ENCODE assay signal across 14 cellular contexts in genomic region chr13:40181203-40181845, GRCh38.
DNase-seq lines count a peak whose midpoint lies in the region; ATAC-seq, FAIRE-seq and TF ChIP-seq lines count a peak whose summit lies in the region.
"Had no signal": no experiment of that assay in that cellular context is flagged by ENCODE, and none has a peak within 500 bp of the region (broad histone marks: within the 10 kb centered on the region; RNA-seq: fewer than 3 reads in every experiment).

No MANE protein-coding gene starts in this region.

- H3K4me1 ChIP-seq in lung (ENCODE audit: control insufficient read depth in 2 of 2, insufficient read depth in 2 of 2, low read length in 2 of 2), result peaks cover 0 to 3% of the 10 kb centered on the region in 2 donors
- H3K4me1 ChIP-seq: sigmoid colon had no signal

- H3K27ac ChIP-seq in lung (ENCODE audit: low read depth in 1 of 2, low read length in 1 of 2), result no peak overlapping the region
- H3K27ac ChIP-seq in CD4-positive, alpha-beta T cell (ENCODE audit: low read depth, low read length), result no peak overlapping the region
- H3K27ac ChIP-seq: sigmoid colon, thoracic aorta had no signal

- H3K36me3 Mint-ChIP-seq in activated T-cell treated with anti-CD3 and anti-CD28 coated beads, Interleukin-2, amount 50 U/mL, for 24 hours (ENCODE audit: low read depth), result no peaks in the 10 kb centered on the region
- H3K36me3 Mint-ChIP-seq in CD4-positive, alpha-beta T cell (ENCODE audit: low read depth), result no peaks in the 10 kb centered on the region

- H3K27me3 ChIP-seq in bronchial epithelial cell (ENCODE audit: control insufficient read depth, insufficient read depth, low read length), result no peaks in the 10 kb centered on the region
- H3K27me3 ChIP-seq in lung (ENCODE audit: control insufficient read depth, insufficient read depth), result no peaks in the 10 kb centered on the region
- H3K27me3 ChIP-seq in CD4-positive, alpha-beta T cell (ENCODE audit: control insufficient read depth, insufficient read depth, low read length), result no peaks in the 10 kb centered on the region
- H3K27me3 ChIP-seq: sigmoid colon had no signal

- H3K4me1 Mint-ChIP-seq in activated T-cell treated with anti-CD3 and anti-CD28 coated beads, Interleukin-2, amount 50 U/mL, for 24 hours (ENCODE audit: low read depth), result peaks cover 68% of the 10 kb centered on the region
- H3K4me1 Mint-ChIP-seq in CD4-positive, alpha-beta T cell (ENCODE audit: low read depth), result peaks cover 74% of the 10 kb centered on the region

- intact Hi-C loops in CD4-positive, alpha-beta T cell (cut with DNase I, micrococcal nuclease), result no loop called here

- TF ChIP-seq CTCF in bronchial epithelial cell (IDR thresholded peaks at IDR 0.05; ENCODE audit: insufficient read depth, low read length, severe bottlenecking), result no peak
- TF ChIP-seq CTCF in lung (IDR thresholded peaks at IDR 0.05; ENCODE audit: control extremely low read depth, extremely low read depth), result no peak
- TF ChIP-seq CTCF in CD4-positive, alpha-beta T cell (IDR thresholded peaks at IDR 0.05), result no peak

- CTCF ChIA-PET in CD4-positive, alpha-beta T cell (lab: Charles Lee), result no interaction called here

- 83 to 96% methylated on average over 4 of the region's 4 CpGs for WGBS in lung, 2 donors

- no peak overlapping the region for H3K4me3 Mint-ChIP-seq in activated T-cell treated with anti-CD3 and anti-CD28 coated beads, Interleukin-2, amount 50 U/mL, for 24 hours
- no peak overlapping the region for H3K4me3 Mint-ChIP-seq in CD4-positive, alpha-beta T cell
- H3K4me3 Mint-ChIP-seq: CD8-positive, alpha-beta memory T cell had no signal

- H3K9me3 ChIP-seq in lung (ENCODE audit: control insufficient read depth in 2 of 2, insufficient read depth in 1 of 2, low read length in 1 of 2), result peaks cover 0 to 2% of the 10 kb centered on the region in 2 donors
- no peaks in the 10 kb centered on the region for H3K9me3 ChIP-seq in CD4-positive, alpha-beta T cell (ENCODE audit: control insufficient read depth, low read length)
- H3K9me3 ChIP-seq: sigmoid colon, thoracic aorta had no signal

- no peak overlapping the region for H3K27ac Mint-ChIP-seq in activated T-cell treated with anti-CD3 and anti-CD28 coated beads, Interleukin-2, amount 50 U/mL, for 24 hours
- no peak overlapping the region for H3K27ac Mint-ChIP-seq in CD4-positive, alpha-beta T cell
- H3K27ac Mint-ChIP-seq: CD8-positive, alpha-beta memory T cell had no signal

- ATAC-seq in lung (ENCODE audit: insufficient read depth, low FRiP score), result peak; percentile 41
- no peak for ATAC-seq in CD4-positive, alpha-beta T cell (ENCODE audit: poor library complexity)

- in situ Hi-C loops in ACHN (cut with HindIII; ENCODE audit: low pct_ligation_motif_present, low pct_unique_long_range_greater_than_20kb, low sequenced_read_pairs), result no loop called here

- H3K36me3 ChIP-seq in bronchial epithelial cell (ENCODE audit: control insufficient read depth, insufficient read depth, low read length) (no peaks in the 10 kb centered on the region), lung (ENCODE audit: control insufficient read depth in 2 of 2, insufficient read depth in 2 of 2, low read length in 2 of 2) (no peaks in the 10 kb centered on the region)
- H3K36me3 ChIP-seq: sigmoid colon, thoracic aorta had no signal

- POLR2A ChIA-PET in CD4-positive, alpha-beta T cell (lab: Charles Lee), result interaction anchor here (1.2 kb wide), 1 partner anchor 484 kb away, joined by 4 read pairs; no protein-coding TSS in a partner anchor

- peaks cover 5% of the 10 kb centered on the region for H3K9me3 Mint-ChIP-seq in activated T-cell treated with anti-CD3 and anti-CD28 coated beads, Interleukin-2, amount 50 U/mL, for 24 hours
- no peaks in the 10 kb centered on the region for H3K9me3 Mint-ChIP-seq in CD4-positive, alpha-beta T cell
- H3K9me3 Mint-ChIP-seq: CD8-positive, alpha-beta memory T cell had no signal

- peak; percentile 90 for FAIRE-seq in bronchial epithelial cell (lab: Jason Lieb, UNC)

- H3K4me3 ChIP-seq in bronchial epithelial cell (ENCODE audit: low read depth, low read length) (no peak overlapping the region), lung (no peak overlapping the region)
- H3K4me3 ChIP-seq: sigmoid colon, thoracic aorta had no signal

- DNase-seq in Daoy (ENCODE audit: low read depth) (peak; percentile 64), LHCN-M2 (ENCODE audit: low read depth) (peak; percentile 75), bronchial epithelial cell (ENCODE audit: low read depth) (peak; percentile 89), lung (ENCODE audit: low spot score) (no peak), ACHN (no peak), middle frontal gyrus (ENCODE audit: extremely low spot score, low spot score) (no peak)
- DNase-seq in activated T-cell treated with anti-CD3 and anti-CD28 coated beads, Interleukin-2, amount 50 U/mL, for 24 hours, result no peak
- DNase-seq in CD4-positive, alpha-beta T cell, result no peak
- DNase-seq: amygdala; CD8-positive, alpha-beta memory T cell; NCI-H2107; sigmoid colon; T1000 had no signal

- H3K27me3 Mint-ChIP-seq in activated T-cell treated with anti-CD3 and anti-CD28 coated beads, Interleukin-2, amount 50 U/mL, for 24 hours, result no peaks in the 10 kb centered on the region
- H3K27me3 Mint-ChIP-seq in CD4-positive, alpha-beta T cell, result no peaks in the 10 kb centered on the region

Comparison
In these comparisons a context has a peak if more than half of its experiments do, and no peak if none do; other contexts are left out.
1. DNase-seq: peak in Daoy (single experiment), LHCN-M2 (single experiment) and bronchial epithelial cell (single experiment); none in lung (single experiment), ACHN (single experiment), middle frontal gyrus (single experiment), activated T-cell treated with anti-CD3 and anti-CD28 coated beads, Interleukin-2, amount 50 U/mL, for 24 hours (single experiment) and CD4-positive, alpha-beta T cell (0 of 10).